In genomic region chr6:38088010-38088409, GRCh38 we compare ENCODE assay signal across 21 cellular contexts.
"Had no signal": no experiment of that assay in that cellular context is flagged by ENCODE, and none has a peak within 500 bp of the region (broad histone marks: within the 10 kb centered on the region; RNA-seq: fewer than 3 reads in every experiment).

No MANE protein-coding gene starts in this region.

- H3K9me3 Mint-ChIP-seq: activated naive CD4-positive, alpha-beta T cell treated with anti-CD3 and anti-CD28 coated beads, Interleukin-2, amount 50 U/mL, for 72 hours; T-helper 1 cell treated with Interleukin-12 subunit alpha and Interleukin-12 subunit beta and Interleukin-4 antibody, amounts not matched to agents 30 μg/mL and 1 μg/mL, for 36 hours had no signal

- DNase-seq: activated CD4-positive, alpha-beta T cell treated with anti-CD3 and anti-CD28 coated beads for 4 hours; activated CD8-positive, alpha-beta memory T cell treated with anti-CD3 and anti-CD28 coated beads, Interleukin-2, amount 50 U/mL, for 48 hours; activated CD8-positive, alpha-beta T cell treated with anti-CD3 and anti-CD28 coated beads, Interleukin-2, amount 10 ng/mL, durations not matched to agents 7 days and 5 days; activated T-cell treated with anti-CD3 and anti-CD28 coated beads, Interleukin-2, amount 50 U/mL, for 1 hour; amygdala; IMR-90; Kasumi-1; KBM-7; NCI-H1092; NCI-H1417 treated with DMSO at 0.1 percent for 48 hours; NCI-H1694; NCI-H2029; NCI-H510A treated with DMSO at 0.1 percent for 48 hours; NCI-H69; NK-92 treated with Interleukin-12 subunit alpha and Interleukin-12 subunit beta, amount 100 ng/mL, for 24 hours; Peyer's patch; Right ventricle myocardium superior; SJCRH30 had no signal

- H3K9me3 ChIP-seq: Peyer's patch, SJCRH30 had no signal

- H3K4me3 Mint-ChIP-seq: activated CD8-positive, alpha-beta T cell treated with anti-CD3 and anti-CD28 coated beads, Interleukin-2, amount 10 ng/mL, durations not matched to agents 7 days and 5 days; T-helper 1 cell treated with Interleukin-12 subunit alpha and Interleukin-12 subunit beta and Interleukin-4 antibody, amounts not matched to agents 30 μg/mL and 1 μg/mL, for 36 hours had no signal

- H3K4me1 ChIP-seq: Peyer's patch, SJCRH30 had no signal

- H3K27me3 ChIP-seq: Peyer's patch, SJCRH30 had no signal

- H3K27ac Mint-ChIP-seq: activated CD8-positive, alpha-beta T cell treated with anti-CD3 and anti-CD28 coated beads, Interleukin-2, amount 10 ng/mL, durations not matched to agents 7 days and 5 days; activated naive CD4-positive, alpha-beta T cell treated with anti-CD3 and anti-CD28 coated beads, Interleukin-2, amount 50 U/mL, for 72 hours; T-helper 1 cell treated with Interleukin-12 subunit alpha and Interleukin-12 subunit beta and Interleukin-4 antibody, amounts not matched to agents 30 μg/mL and 1 μg/mL, for 36 hours had no signal

- H3K4me3 ChIP-seq: Peyer's patch, SJCRH30 had no signal

- H3K27ac ChIP-seq: Peyer's patch, RWPE1, SJCRH30 had no signal
